In the genomic region with DNA sequence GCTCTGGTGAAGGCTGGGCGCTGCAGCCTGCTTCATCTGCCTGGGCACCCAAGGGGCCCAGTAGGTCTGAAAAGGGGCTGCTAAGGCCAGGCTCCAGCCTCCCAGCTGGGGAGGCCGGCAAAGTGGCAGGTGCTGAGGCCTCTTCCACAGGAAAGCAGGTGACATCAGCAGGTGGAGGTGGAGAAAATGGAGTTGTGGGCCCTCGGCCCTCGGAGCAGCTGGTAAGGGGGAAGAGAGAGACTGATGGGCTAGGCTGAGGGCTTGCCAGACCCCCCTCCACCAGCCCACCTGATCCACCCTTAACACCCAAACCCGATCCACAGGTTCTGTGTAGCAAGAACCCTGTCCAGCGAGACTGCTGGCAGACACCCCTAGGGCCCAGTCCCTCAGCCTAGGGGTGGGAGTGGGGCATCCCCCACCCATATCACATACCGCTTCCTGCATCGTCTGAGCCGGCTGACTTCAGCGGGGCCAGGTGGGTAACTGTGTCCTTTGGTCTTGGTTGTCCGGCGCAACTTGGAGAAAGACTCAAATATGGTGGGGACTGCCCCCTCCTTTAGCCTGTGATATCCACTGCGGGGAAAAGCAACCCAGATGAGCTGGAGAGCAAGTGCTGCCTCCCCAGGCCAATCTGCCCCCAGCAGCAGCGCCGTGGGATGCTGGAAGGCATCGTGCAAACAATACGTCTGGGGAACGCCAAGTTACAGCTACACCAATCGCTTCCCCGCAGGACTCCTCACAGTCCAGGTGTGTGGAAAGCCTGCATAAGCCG, we compare ENCODE assay signal across 8 cellular contexts. TPM values are rescaled to one million over a fixed set of nuclear protein-coding genes. Genes with fewer than 3 reads are reported as not detected.
DNase-seq lines count a peak whose midpoint lies in the region; ATAC-seq and TF ChIP-seq lines count a peak whose summit lies in the region.

No MANE protein-coding gene starts in this region.

- H3K4me3 ChIP-seq in WERI-Rb-1 (ENCODE audit: low read depth, low read length), result peak overlapping the region; percentile 95

- no peak for ATAC-seq in stimulated activated naive B cell treated with anti-CD40 and anti-IgM and Interleukin-4, amounts not matched to agents 10 μg/mL and 1 μg/mL and 100 μg/mL, for 72 hours (replicated peaks)
- ATAC-seq in HG03139 (IDR thresholded peaks at IDR 0.05; ENCODE audit: unreplicated experiment) (no peak), GM18505 (IDR thresholded peaks at IDR 0.05; ENCODE audit: unreplicated experiment) (no peak), GM21717 (IDR thresholded peaks at IDR 0.05; ENCODE audit: unreplicated experiment) (no peak)

- H3K27me3 ChIP-seq in WERI-Rb-1 (ENCODE audit: insufficient read depth, low read depth, severe bottlenecking), result no peaks in the 10 kb centered on the region

- no peak overlapping the region for H3K27ac Mint-ChIP-seq in glutamatergic neuron (ENCODE audit: unreplicated experiment)
- H3K27ac Mint-ChIP-seq in stimulated activated naive B cell treated with anti-CD40 and anti-IgM and Interleukin-4, amounts not matched to agents 10 μg/mL and 1 μg/mL and 100 μg/mL, for 72 hours, result peak overlapping the region; percentile 98

- H3K36me3 Mint-ChIP-seq in glutamatergic neuron (ENCODE audit: unreplicated experiment), result no peaks in the 10 kb centered on the region
- peaks cover 28 to 34% of the 10 kb centered on the region in 2 donors for H3K36me3 Mint-ChIP-seq in stimulated activated naive B cell treated with anti-CD40 and anti-IgM and Interleukin-4, amounts not matched to agents 10 μg/mL and 1 μg/mL and 100 μg/mL, for 72 hours

- peaks cover 14% of the 10 kb centered on the region for H3K9me3 Mint-ChIP-seq in glutamatergic neuron (ENCODE audit: unreplicated experiment)
- H3K9me3 Mint-ChIP-seq in stimulated activated naive B cell treated with anti-CD40 and anti-IgM and Interleukin-4, amounts not matched to agents 10 μg/mL and 1 μg/mL and 100 μg/mL, for 72 hours, result no peaks in the 10 kb centered on the region

- H3K4me1 Mint-ChIP-seq in glutamatergic neuron (ENCODE audit: low read depth, unreplicated experiment), result peaks cover 1% of the 10 kb centered on the region
- H3K4me1 Mint-ChIP-seq in stimulated activated naive B cell treated with anti-CD40 and anti-IgM and Interleukin-4, amounts not matched to agents 10 μg/mL and 1 μg/mL and 100 μg/mL, for 72 hours, result peaks cover 23 to 46% of the 10 kb centered on the region in 2 donors

- peaks cover 70% of the 10 kb centered on the region for H3K36me3 ChIP-seq in WERI-Rb-1

- no peak for TF ChIP-seq POLR2A in GM18505 (IDR thresholded peaks at IDR 0.05; ENCODE audit: borderline replicate concordance, extremely low read depth, insufficient read depth, insufficient read length)

- DNase-seq in NCI-H2107 (lab: John Stamatoyannopoulos, UW), result peak; percentile 23
- DNase-seq in NCI-H2107 treated with DMSO at 0.1 percent for 48 hours (lab: John Stamatoyannopoulos, UW; ENCODE audit: unreplicated experiment), result no peak
- no peak for DNase-seq in WERI-Rb-1
- DNase-seq in glutamatergic neuron, result no peak
- no peak for DNase-seq in stimulated activated naive B cell treated with anti-CD40 and anti-IgM and Interleukin-4, amounts not matched to agents 10 μg/mL and 1 μg/mL and 100 μg/mL, for 72 hours

- peaks cover 3% of the 10 kb centered on the region for H3K27me3 Mint-ChIP-seq in glutamatergic neuron (ENCODE audit: unreplicated experiment)
- H3K27me3 Mint-ChIP-seq in stimulated activated naive B cell treated with anti-CD40 and anti-IgM and Interleukin-4, amounts not matched to agents 10 μg/mL and 1 μg/mL and 100 μg/mL, for 72 hours, result no peaks in the 10 kb centered on the region

- 0 out of 2 replicates have a peak, but pooled peaks have one; percentile 1 for TF ChIP-seq CTCF in WERI-Rb-1 (IDR thresholded peaks at IDR 0.05; ENCODE audit: low read depth, low read length)
- TF ChIP-seq CTCF in glutamatergic neuron (IDR thresholded peaks at IDR 0.05; ENCODE audit: partially characterized antibody, unreplicated experiment), result no peak

- no peaks in the 10 kb centered on the region for H3K9me3 ChIP-seq in WERI-Rb-1 (ENCODE audit: severe bottlenecking)

- H3K4me3 Mint-ChIP-seq in glutamatergic neuron (ENCODE audit: unreplicated experiment), result peak overlapping the region; percentile 99
- H3K4me3 Mint-ChIP-seq in stimulated activated naive B cell treated with anti-CD40 and anti-IgM and Interleukin-4, amounts not matched to agents 10 μg/mL and 1 μg/mL and 100 μg/mL, for 72 hours, result peak overlapping the region; percentile 83 to 97

- peak overlapping the region; percentile 99 for H3K27ac ChIP-seq in WERI-Rb-1

RNA-seq across cellular contexts. Expression of a gene that starts 1.5 kb away (rescaled TPM):
- total RNA-seq in glutamatergic neuron (ENCODE audit: unreplicated experiment), result 17.8 TPM

RNA-seq across cellular contexts. Expression of a gene that starts 14.6 kb away (rescaled TPM):
- 1.5 TPM for total RNA-seq in glutamatergic neuron (ENCODE audit: unreplicated experiment)

RNA-seq across cellular contexts. Expression of a gene that starts 18.3 kb away (rescaled TPM):
- total RNA-seq in glutamatergic neuron (ENCODE audit: unreplicated experiment), result 165 TPM

RNA-seq across cellular contexts. Expression of a gene that starts 32.0 kb away (rescaled TPM):
- total RNA-seq in glutamatergic neuron (ENCODE audit: unreplicated experiment), result 0.59 TPM

RNA-seq across cellular contexts. Expression of a gene that starts 33.3 kb away (rescaled TPM):
- total RNA-seq in glutamatergic neuron (ENCODE audit: unreplicated experiment), result 0.64 TPM
